ENCODE assay signal across 33 cellular contexts in genomic region chr2:188497736-188498135, GRCh38.
"Had no signal": no experiment of that assay in that cellular context is flagged by ENCODE, and none has a peak within 500 bp of the region (broad histone marks: within the 10 kb centered on the region; RNA-seq: fewer than 3 reads in every experiment).

No MANE protein-coding gene starts in this region.

- ATAC-seq: activated CD8-positive, alpha-beta T cell treated with anti-CD3 and anti-CD28 coated beads, Interleukin-2, amount 10 ng/mL, durations not matched to agents 7 days and 5 days; activated naive CD4-positive, alpha-beta T cell treated with anti-CD3 and anti-CD28 coated beads, Interleukin-2, amount 50 U/mL, for 72 hours; PC-3; Right ventricle myocardium inferior; SK-N-SH treated with all-trans-retinoic acid at 6 μM for 48 hours had no signal

- H3K4me3 Mint-ChIP-seq: activated CD4-positive, alpha-beta T cell treated with anti-CD3 and anti-CD28 coated beads, Interleukin-2, amount 10 ng/mL, durations not matched to agents 24 days and 14 days; activated CD8-positive, alpha-beta T cell treated with anti-CD3 and anti-CD28 coated beads, Interleukin-2, amount 10 ng/mL, durations not matched to agents 7 days and 5 days; activated T-cell treated with anti-CD3 and anti-CD28 coated beads, Interleukin-2, amount 50 U/mL, for 24 hours had no signal

- H3K36me3 Mint-ChIP-seq: activated naive CD4-positive, alpha-beta T cell treated with anti-CD3 and anti-CD28 coated beads, Interleukin-2, amount 50 U/mL, for 72 hours had no signal

- H3K27me3 ChIP-seq: brain microvascular endothelial cell, MG63, Peyer's patch had no signal

- H3K27me3 Mint-ChIP-seq: activated CD4-positive, alpha-beta T cell treated with anti-CD3 and anti-CD28 coated beads, Interleukin-2, amount 10 ng/mL, durations not matched to agents 24 days and 14 days had no signal

- H3K36me3 ChIP-seq: brain microvascular endothelial cell, Peyer's patch, WERI-Rb-1 had no signal

- H3K27ac ChIP-seq: brain microvascular endothelial cell, Peyer's patch, RWPE1, WERI-Rb-1 had no signal

- H3K4me1 Mint-ChIP-seq: activated CD4-positive, alpha-beta T cell treated with anti-CD3 and anti-CD28 coated beads, Interleukin-2, amount 10 ng/mL, durations not matched to agents 24 days and 14 days had no signal

- H3K4me1 ChIP-seq: Peyer's patch had no signal

- H3K27ac Mint-ChIP-seq: activated CD4-positive, alpha-beta T cell treated with anti-CD3 and anti-CD28 coated beads, Interleukin-2, amount 10 ng/mL, durations not matched to agents 24 days and 14 days; activated CD8-positive, alpha-beta T cell treated with anti-CD3 and anti-CD28 coated beads, Interleukin-2, amount 10 ng/mL, durations not matched to agents 7 days and 5 days; activated naive CD4-positive, alpha-beta T cell treated with anti-CD3 and anti-CD28 coated beads, Interleukin-2, amount 50 U/mL, for 72 hours; activated T-cell treated with anti-CD3 and anti-CD28 coated beads, Interleukin-2, amount 50 U/mL, for 24 hours; activated T-helper 2 cell treated with anti-CD3 and anti-CD28 coated beads, Interferon-gamma antibody, Interleukin-2, Interleukin-4, amounts not matched to agents 10 μg/mL and 5 μg/mL and 100 μg/mL, durations not matched to agents 14 hours and 24 hours and 36 hours had no signal

- H3K9me3 Mint-ChIP-seq: activated CD4-positive, alpha-beta T cell treated with anti-CD3 and anti-CD28 coated beads, Interleukin-2, amount 10 ng/mL, durations not matched to agents 24 days and 14 days; activated naive CD4-positive, alpha-beta T cell treated with anti-CD3 and anti-CD28 coated beads, Interleukin-2, amount 50 U/mL, for 72 hours; activated T-cell treated with anti-CD3 and anti-CD28 coated beads, Interleukin-2, amount 50 U/mL, for 24 hours; activated T-helper 2 cell treated with anti-CD3 and anti-CD28 coated beads, Interferon-gamma antibody, Interleukin-2, Interleukin-4, amounts not matched to agents 10 μg/mL and 5 μg/mL and 100 μg/mL, durations not matched to agents 14 hours and 24 hours and 36 hours had no signal

- H3K9me3 ChIP-seq: MG63, Peyer's patch had no signal

- DNase-seq: activated CD4-positive, alpha-beta T cell treated with anti-CD3 and anti-CD28 coated beads for 1 hour; activated CD4-positive, alpha-beta T cell treated with anti-CD3 and anti-CD28 coated beads, Interleukin-2, amount 10 ng/mL, durations not matched to agents 24 days and 14 days; activated CD4-positive, alpha-beta T cell treated with anti-CD3 and anti-CD28 coated beads, Interleukin-2, amount 50 U/mL, for 48 hours; activated CD4-positive, CD25-positive, alpha-beta regulatory T cell; activated CD8-positive, alpha-beta T cell treated with anti-CD3 and anti-CD28 coated beads, Interleukin-2, amount 10 ng/mL, durations not matched to agents 7 days and 5 days; activated gamma-delta T cell; activated naive CD4-positive, alpha-beta T cell treated with Interleukin-2 at 50 U/mL for 16 hours; activated T-cell treated with anti-CD3 and anti-CD28 coated beads, Interleukin-2, amount 50 U/mL, for 24 hours; amniotic stem cell; aorta; brain microvascular endothelial cell; central memory CD4-positive, alpha-beta T cell; Karpas-422; MG63; NCI-H1048; NCI-H1105 treated with DMSO at 0.1 percent for 48 hours; NCI-H1436; NCI-H1694; NCI-H1930; NCI-H2081 treated with DMSO at 0.1 percent for 48 hours; NCI-H345; NCI-H524 treated with DMSO at 0.1 percent for 48 hours; PC-3; Peyer's patch; SIG-M5; SW 1271; T1000; WERI-Rb-1 had no signal

- H3K4me3 ChIP-seq: MG63, Peyer's patch had no signal
